ENCODE assay signal across 16 cellular contexts in the genomic region with DNA sequence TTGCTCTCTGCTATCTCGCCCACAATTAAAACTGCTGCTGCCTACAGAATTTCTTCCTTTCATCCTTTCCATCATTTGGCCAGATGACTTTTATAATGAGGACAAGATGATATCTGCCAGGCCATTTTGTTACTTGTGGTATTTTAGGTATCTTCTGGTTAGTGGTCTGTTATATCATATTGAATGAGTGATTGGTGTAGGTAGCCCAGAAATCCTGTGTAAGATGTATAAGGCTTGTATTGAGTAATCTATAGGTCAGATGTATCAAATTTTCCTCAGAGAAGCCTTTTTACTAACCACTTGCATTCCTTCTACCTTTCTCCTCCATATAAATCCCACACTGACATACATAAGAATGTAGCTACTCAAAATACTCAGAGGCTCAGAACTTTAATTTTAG.
DNase-seq lines count a peak whose midpoint lies in the region; ATAC-seq and FAIRE-seq lines count a peak whose summit lies in the region.
"Had no signal": no experiment of that assay in that cellular context is flagged by ENCODE, and none has a peak within 500 bp of the region (broad histone marks: within the 10 kb centered on the region; RNA-seq: fewer than 3 reads in every experiment).

No MANE protein-coding gene starts in this region.

- H3K36me3 Mint-ChIP-seq in activated naive CD4-positive, alpha-beta T cell treated with anti-CD3 and anti-CD28 coated beads, Interleukin-2, amount 50 U/mL, for 72 hours: no peaks in the 10 kb centered on the region
- H3K36me3 Mint-ChIP-seq in stimulated activated naive CD8-positive, alpha-beta T cell treated with anti-CD3 and anti-CD28 coated beads, Interleukin-15, Interleukin-2, amounts not matched to agents 100 ng/mL and 50 ng/mL, for 24 hours (ENCODE audit: low read depth): peaks cover 46% of the 10 kb centered on the region

- H3K4me3 ChIP-seq in adipocyte (ENCODE audit: low read length): no peak overlapping the region
- H3K4me3 ChIP-seq: A549, BLaER1 had no signal

- peak; percentile 51 for FAIRE-seq in GM18507 (lab: Jason Lieb, UNC)
- FAIRE-seq: A549, GM19239, H1 had no signal

- H3K4me1 ChIP-seq in adipocyte (ENCODE audit: control insufficient read depth, insufficient read depth, low read length): no peaks in the 10 kb centered on the region
- H3K4me1 ChIP-seq: A549, BLaER1 had no signal

- peak overlapping the region in 1 of 2 donors; percentile 2 for H3K27ac Mint-ChIP-seq in activated naive CD4-positive, alpha-beta T cell treated with anti-CD3 and anti-CD28 coated beads, Interleukin-2, amount 50 U/mL, for 72 hours
- peak overlapping the region; percentile 2 for H3K27ac Mint-ChIP-seq in stimulated activated naive CD8-positive, alpha-beta T cell treated with anti-CD3 and anti-CD28 coated beads, Interleukin-15, Interleukin-2, amounts not matched to agents 100 ng/mL and 50 ng/mL, for 24 hours

- H3K27me3 Mint-ChIP-seq in stimulated activated naive CD8-positive, alpha-beta T cell treated with anti-CD3 and anti-CD28 coated beads, Interleukin-15, Interleukin-2, amounts not matched to agents 100 ng/mL and 50 ng/mL, for 24 hours: no peaks in the 10 kb centered on the region
- H3K27me3 Mint-ChIP-seq: CD4-positive, alpha-beta memory T cell had no signal

- no peaks in the 10 kb centered on the region for H3K9me3 ChIP-seq in adipocyte (ENCODE audit: control insufficient read depth, low read length)
- H3K9me3 ChIP-seq: A549, BLaER1 had no signal

- H3K9me3 Mint-ChIP-seq in activated naive CD4-positive, alpha-beta T cell treated with anti-CD3 and anti-CD28 coated beads, Interleukin-2, amount 50 U/mL, for 72 hours: no peaks in the 10 kb centered on the region
- no peaks in the 10 kb centered on the region for H3K9me3 Mint-ChIP-seq in stimulated activated naive CD8-positive, alpha-beta T cell treated with anti-CD3 and anti-CD28 coated beads, Interleukin-15, Interleukin-2, amounts not matched to agents 100 ng/mL and 50 ng/mL, for 24 hours
- H3K9me3 Mint-ChIP-seq: CD14-positive monocyte; CD4-positive, alpha-beta memory T cell; H9 had no signal

- H3K4me1 Mint-ChIP-seq in stimulated activated naive CD8-positive, alpha-beta T cell treated with anti-CD3 and anti-CD28 coated beads, Interleukin-15, Interleukin-2, amounts not matched to agents 100 ng/mL and 50 ng/mL, for 24 hours (ENCODE audit: low read depth): peaks cover 13% of the 10 kb centered on the region
- H3K4me1 Mint-ChIP-seq: CD14-positive monocyte; CD4-positive, alpha-beta memory T cell; H9 had no signal

- ATAC-seq in activated naive CD4-positive, alpha-beta T cell treated with anti-CD3 and anti-CD28 coated beads, Interleukin-2, amount 50 U/mL, for 72 hours: peak; percentile 28 to 50
- ATAC-seq: A549 had no signal

- H3K36me3 ChIP-seq in adipocyte (ENCODE audit: control insufficient read depth, insufficient read depth, low read length, severe bottlenecking): peaks cover 91% of the 10 kb centered on the region

- H3K9ac ChIP-seq in adipocyte (ENCODE audit: low read length): no peak overlapping the region
- H3K9ac ChIP-seq: BLaER1 had no signal

- H3K4me3 Mint-ChIP-seq in stimulated activated naive CD8-positive, alpha-beta T cell treated with anti-CD3 and anti-CD28 coated beads, Interleukin-15, Interleukin-2, amounts not matched to agents 100 ng/mL and 50 ng/mL, for 24 hours: no peak overlapping the region
- H3K4me3 Mint-ChIP-seq: CD14-positive monocyte; CD4-positive, alpha-beta memory T cell; H9 had no signal

- H3K27me3 ChIP-seq in adipocyte (replicated peaks; ENCODE audit: control insufficient read depth, insufficient read depth, low read length): no peaks in the 10 kb centered on the region
- H3K27me3 ChIP-seq: BLaER1 had no signal

- no peak for DNase-seq in activated naive CD4-positive, alpha-beta T cell treated with anti-CD3 and anti-CD28 coated beads, Interleukin-2, amount 50 U/mL, for 72 hours (ENCODE audit: low spot score in 2 of 2)
- no peak for DNase-seq in activated naive CD4-positive, alpha-beta T cell treated with Interleukin-2 at 50 U/mL for 16 hours
- DNase-seq in GM18507 (ENCODE audit: extremely low spot score, insufficient read length, low read depth) (no peak), adipocyte (ENCODE audit: low read depth) (peak; percentile 6), NCI-H2196 treated with DMSO at 0.1 percent for 48 hours (lab: John Stamatoyannopoulos, UW; ENCODE audit: unreplicated experiment) (no peak)
- DNase-seq in stimulated activated naive CD4-positive, alpha-beta T cell treated with Interleukin-2 at 50 U/mL for 16 hours (lab: John Stamatoyannopoulos, UW): no peak
- DNase-seq: CD4-positive, alpha-beta memory T cell; DMS79 treated with DMSO at 0.1 percent for 48 hours; GF-D8; H9 had no signal
